28 cellular contexts compared by ENCODE assay signal in the genomic region with DNA sequence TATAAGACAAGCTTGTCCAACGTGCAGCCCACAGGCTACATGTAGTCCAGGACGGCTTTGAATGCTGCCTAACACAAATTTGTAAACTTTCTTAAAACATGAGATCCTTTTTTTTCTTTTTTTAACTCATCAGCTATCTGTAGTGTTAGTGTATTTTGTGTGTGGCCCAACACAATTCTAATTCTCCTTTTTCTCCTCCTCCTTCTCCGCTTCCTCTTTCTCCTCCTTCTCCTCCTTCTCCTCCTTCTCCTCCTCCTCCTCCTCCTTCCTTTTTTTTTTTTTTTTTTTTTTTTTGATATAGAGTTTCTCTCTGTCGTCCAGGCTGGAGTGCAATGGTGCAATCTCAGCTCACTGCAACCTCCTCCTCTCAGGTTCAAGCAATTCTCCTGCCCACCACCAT.
"Had no signal": no experiment of that assay in that cellular context is flagged by ENCODE, and none has a peak within 500 bp of the region (broad histone marks: within the 10 kb centered on the region; RNA-seq: fewer than 3 reads in every experiment).

No MANE protein-coding gene starts in this region.

- DNase-seq: activated CD4-positive, alpha-beta T cell treated with anti-CD3 and anti-CD28 coated beads for 36 hours; activated CD4-positive, alpha-beta T cell treated with anti-CD3 and anti-CD28 coated beads, Interleukin-2, amount 10 ng/mL, durations not matched to agents 7 days and 5 days; activated CD4-positive, alpha-beta T cell treated with anti-CD3 and anti-CD28 coated beads, Interleukin-2, amount 50 U/mL, for 48 hours; activated CD8-positive, alpha-beta T cell treated with anti-CD3 and anti-CD28 coated beads, Interleukin-2, amount 10 ng/mL, durations not matched to agents 7 days and 5 days; activated gamma-delta T cell; activated naive CD4-positive, alpha-beta T cell treated with anti-CD3 and anti-CD28 coated beads for 36 hours; activated T-cell treated with anti-CD3 and anti-CD28 coated beads, Interleukin-2, amount 50 U/mL, for 24 hours; adrenal gland; body of pancreas; cerebellar nuclear complex; cortex of kidney; Kasumi-1; KG1; MG63; NCI-H1048; NCI-H1105 treated with DMSO at 0.1 percent for 48 hours; NCI-H1436; NCI-H1694; NCI-H1930; NCI-H345; NCI-H524 treated with DMSO at 0.1 percent for 48 hours; SHP77; T1000 had no signal

- ATAC-seq: activated CD4-positive, alpha-beta T cell treated with anti-CD3 and anti-CD28 coated beads for 36 hours; activated CD4-positive, CD25-positive, alpha-beta regulatory T cell treated with anti-CD3 and anti-CD28 coated beads, Interleukin-2, amount 50 U/mL, for 24 hours; activated CD8-positive, alpha-beta T cell treated with anti-CD3 and anti-CD28 coated beads, Interleukin-2, amount 10 ng/mL, durations not matched to agents 7 days and 5 days; activated naive CD4-positive, alpha-beta T cell treated with anti-CD3 and anti-CD28 coated beads, Interleukin-2, amount 50 U/mL, for 72 hours; body of pancreas; Panc1; SK-N-SH treated with all-trans-retinoic acid at 6 μM for 48 hours; WTC11 had no signal
